Comparison of ENCODE assay signal across 8 cellular contexts in genomic region chr17:6640536-6641373, GRCh38.
DNase-seq lines count a peak whose midpoint lies in the region; ATAC-seq and TF ChIP-seq lines count a peak whose summit lies in the region.

Gene KIAA0753, minus strand, starts transcription at chr17:6640711. Its CDS starts 5,608 bp downstream, at chr17:6635103.
Gene TXNDC17, plus strand, starts transcription at chr17:6641060. Its CDS starts 23 bp downstream, at chr17:6641083.

- peak; percentile 98 for TF ChIP-seq POLR2A in GM19193 (IDR thresholded peaks at IDR 0.05; ENCODE audit: extremely low read depth, insufficient read depth, insufficient read length)

- peak; percentile 91 for ATAC-seq in HG03439 (IDR thresholded peaks at IDR 0.05; ENCODE audit: unreplicated experiment)

- H3K27ac ChIP-seq in cingulate gyrus (ENCODE audit: low read depth, low read length): peak within 1 kb of the TSS; percentile 91

- DNase-seq in Ammon's horn (ENCODE audit: low spot score) (peak; percentile 90), NCI-H526 (lab: John Stamatoyannopoulos, UW) (peak; percentile 52 to 85), left kidney (ENCODE audit: low read depth, low spot score) (peak; percentile 97)
- DNase-seq in activated CD4-positive, alpha-beta T cell treated with anti-CD3 and anti-CD28 coated beads for 4 hours: peak; percentile 86 to 87
- peak; percentile 94 for DNase-seq in stimulated activated CD4-positive, alpha-beta T cell treated with anti-CD3 and anti-CD28 coated beads, Interleukin-1b, Interleukin-23, amount 100 ng/mL, for 48 hours

Comparison
In these comparisons a context has a peak if more than half of its experiments do, and no peak if none do; other contexts are left out.
1. Peak in every context shown above with its lines: DNase-seq, ATAC-seq and H3K27ac ChIP-seq.